ENCODE assay signal across 9 cellular contexts in the genomic region with DNA sequence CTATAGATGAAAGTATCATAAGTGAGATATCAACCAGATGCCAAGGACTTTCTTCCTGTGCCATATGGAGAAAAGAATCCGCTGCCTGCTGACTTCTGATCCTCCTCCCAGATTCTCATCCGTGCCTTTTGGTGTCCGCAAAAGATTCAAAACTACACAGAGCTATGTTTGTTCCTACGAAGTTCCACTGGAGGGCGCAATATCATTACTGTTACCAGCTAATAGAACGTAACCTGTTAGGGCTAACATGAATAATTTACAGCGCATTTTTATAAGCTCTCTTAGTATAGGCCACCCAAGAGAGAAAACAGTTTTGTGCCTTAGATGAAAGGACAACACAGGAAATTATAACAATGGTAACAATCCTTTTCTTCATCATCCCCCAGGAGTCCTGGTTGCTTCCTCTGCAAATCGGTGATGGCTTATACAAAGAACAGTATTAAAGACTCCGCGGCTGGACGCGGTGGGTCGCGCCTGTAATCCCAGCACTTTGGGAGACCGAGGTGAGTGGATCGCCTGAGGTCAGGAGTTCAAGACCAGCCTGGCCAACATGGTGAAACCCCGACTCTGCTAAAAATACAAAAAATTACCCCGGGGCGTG. TPM values are rescaled to one million over a fixed set of nuclear protein-coding genes. Genes with fewer than 3 reads are reported as not detected.
DNase-seq lines count a peak whose midpoint lies in the region; ATAC-seq, FAIRE-seq and TF ChIP-seq lines count a peak whose summit lies in the region.
"Had no signal": no experiment of that assay in that cellular context is flagged by ENCODE, and none has a peak within 500 bp of the region (broad histone marks: within the 10 kb centered on the region; RNA-seq: fewer than 3 reads in every experiment).

No MANE protein-coding gene starts in this region.

- no peak overlapping the region for H3K9ac ChIP-seq in HCT116 (ENCODE audit: low read length)

- no peaks in the 10 kb centered on the region for H3K79me2 ChIP-seq in HCT116 (ENCODE audit: insufficient read depth, low read length)

- peak overlapping the region; percentile 61 for H2AFZ ChIP-seq in HCT116 (ENCODE audit: low read depth, low read length, poor library complexity, severe bottlenecking)

- WGBS in small intestine, 3 donors: 35 to 51% (median 42%) methylated on average over 19 of the region's 19 CpGs

- peak; percentile 84 for TF ChIP-seq RAD21 in HCT116 (IDR thresholded peaks at IDR 0.05; ENCODE audit: low read depth)

- intact Hi-C loops in HCT116 (cut with micrococcal nuclease): loop anchor here (1.0 to 2.0 kb wide), 2 partner anchors 162 to 619 kb away; no protein-coding TSS in a partner anchor

- TF ChIP-seq CTCF in HCT116 (IDR thresholded peaks at IDR 0.05 in 2 of 3, conservative IDR thresholded peaks at IDR 0.05 in 1 of 3; ENCODE audit: borderline replicate concordance in 1 of 3, insufficient read depth in 1 of 3, low read depth in 2 of 3, low read length in 2 of 3) (peak; percentile 43 to 63 (median 50); a peak in 5 of 6 replicates), foreskin fibroblast (IDR thresholded peaks at IDR 0.05; ENCODE audit: low read depth, low read length) (peak; percentile 29)

- no peaks in the 10 kb centered on the region for H3K27me3 ChIP-seq in HCT116 (ENCODE audit: insufficient read depth, low read length)
- no peaks in the 10 kb centered on the region for H3K27me3 ChIP-seq in small intestine (ENCODE audit: control insufficient read depth in 2 of 2, insufficient read depth in 2 of 2, low read length in 2 of 2)

- CTCF ChIA-PET in HCT116 (lab: Charles Lee): interaction anchor here (0.7 to 1.5 kb wide), 6 partner anchors 13 to 620 kb away, joined by 3 to 7 read pairs (median 5); no protein-coding TSS in a partner anchor

- no peaks in the 10 kb centered on the region for H3K36me3 ChIP-seq in HCT116 (ENCODE audit: control insufficient read depth in 1 of 2, insufficient read depth in 2 of 2, low read length in 2 of 2)
- no peaks in the 10 kb centered on the region for H3K36me3 ChIP-seq in small intestine (ENCODE audit: control insufficient read depth in 2 of 2, insufficient read depth in 2 of 2, low read length in 2 of 2)

- peak overlapping the region; percentile 44; the same call in 1 of the 2 replicates for H3K4me2 ChIP-seq in HCT116 (ENCODE audit: low read length)

- DNase-seq in D341Med (ENCODE audit: low spot score): peak; percentile 40
- peak; percentile 36 for DNase-seq in HCT116 (ENCODE audit: low read depth, low spot score)
- DNase-seq in RKO (ENCODE audit: low spot score): peak; percentile 59
- peak; percentile 30 to 69 for DNase-seq in foreskin fibroblast
- peak; percentile 16 for DNase-seq in small intestine

- POLR2A ChIA-PET in HCT116 (lab: Charles Lee): interaction anchor here (1.6 kb wide), 1 partner anchor 620 kb away, joined by 4 read pairs; no protein-coding TSS in a partner anchor

- H3K4me1 ChIP-seq in HCT116 (ENCODE audit: control insufficient read depth in 1 of 2, insufficient read depth in 2 of 2, low read length in 2 of 2) (no peaks in the 10 kb centered on the region), small intestine (ENCODE audit: control insufficient read depth in 2 of 2, insufficient read depth in 1 of 2, low read depth in 1 of 2, low read length in 1 of 2) (no peaks in the 10 kb centered on the region)

- H3K4me3 ChIP-seq in HCT116 (replicated peaks in 1 of 2; ENCODE audit: low read depth in 1 of 2, low read length in 2 of 2): no peak overlapping the region
- H3K4me3 ChIP-seq in foreskin fibroblast (ENCODE audit: low read depth in 1 of 2, low read length in 2 of 2): no peak overlapping the region
- no peak overlapping the region for H3K4me3 ChIP-seq in small intestine (ENCODE audit: low read depth in 1 of 2, low read length in 2 of 2)

- H3K9me2 ChIP-seq in HCT116 (ENCODE audit: insufficient read depth): no peaks in the 10 kb centered on the region

- no TSS peak for BruUV-seq in HCT116 (replicated peaks; lab: Mats Ljungman, UMichigan)

- H3K27ac ChIP-seq in HCT116 (ENCODE audit: low read depth, low read length): no peak overlapping the region
- no peak overlapping the region for H3K27ac ChIP-seq in small intestine (ENCODE audit: low read depth in 1 of 2, low read length in 1 of 2)

- H3K9me3 ChIP-seq in HCT116 (ENCODE audit: control insufficient read depth in 1 of 2, insufficient read depth in 1 of 2, low read depth in 1 of 2, low read length in 2 of 2) (no peaks in the 10 kb centered on the region), small intestine (ENCODE audit: control insufficient read depth, low read depth) (no peaks in the 10 kb centered on the region)

- H4K20me1 ChIP-seq in HCT116 (ENCODE audit: insufficient read depth): no peaks in the 10 kb centered on the region

- no peak for TF ChIP-seq POLR2A in HCT116 (IDR thresholded peaks at IDR 0.05; ENCODE audit: borderline replicate concordance, extremely low read depth, insufficient read depth, insufficient read length)

- RAD21 ChIA-PET in HCT116 (lab: Charles Lee; ENCODE audit: low non-redundant PET in 1 of 2, low total read pairs in 2 of 2, uncharacterized antibody in 2 of 2, unreplicated experiment in 2 of 2): interaction anchor here in 1 of 2 experiments (1.1 kb wide), 1 partner anchor 620 kb away, joined by 4 read pairs; no protein-coding TSS in a partner anchor

- ATAC-seq in HCT116 (peak; percentile 84), HG03095 (IDR thresholded peaks at IDR 0.05; ENCODE audit: unreplicated experiment) (no peak), GM21447 (IDR thresholded peaks at IDR 0.05; ENCODE audit: unreplicated experiment) (no peak), HG03139 (IDR thresholded peaks at IDR 0.05; ENCODE audit: unreplicated experiment) (no peak)

- no peak for FAIRE-seq in small intestine (lab: Jason Lieb, UNC)

TF ChIP-seq in HCT116, 20 proteins besides CTCF, POLR2A, EP300 and RAD21 (continues in another document):
- TF ChIP-seq EZH2phosphoT487 (IDR thresholded peaks at IDR 0.05; ENCODE audit: borderline replicate concordance): no peak
- TF ChIP-seq, protein P1, sequence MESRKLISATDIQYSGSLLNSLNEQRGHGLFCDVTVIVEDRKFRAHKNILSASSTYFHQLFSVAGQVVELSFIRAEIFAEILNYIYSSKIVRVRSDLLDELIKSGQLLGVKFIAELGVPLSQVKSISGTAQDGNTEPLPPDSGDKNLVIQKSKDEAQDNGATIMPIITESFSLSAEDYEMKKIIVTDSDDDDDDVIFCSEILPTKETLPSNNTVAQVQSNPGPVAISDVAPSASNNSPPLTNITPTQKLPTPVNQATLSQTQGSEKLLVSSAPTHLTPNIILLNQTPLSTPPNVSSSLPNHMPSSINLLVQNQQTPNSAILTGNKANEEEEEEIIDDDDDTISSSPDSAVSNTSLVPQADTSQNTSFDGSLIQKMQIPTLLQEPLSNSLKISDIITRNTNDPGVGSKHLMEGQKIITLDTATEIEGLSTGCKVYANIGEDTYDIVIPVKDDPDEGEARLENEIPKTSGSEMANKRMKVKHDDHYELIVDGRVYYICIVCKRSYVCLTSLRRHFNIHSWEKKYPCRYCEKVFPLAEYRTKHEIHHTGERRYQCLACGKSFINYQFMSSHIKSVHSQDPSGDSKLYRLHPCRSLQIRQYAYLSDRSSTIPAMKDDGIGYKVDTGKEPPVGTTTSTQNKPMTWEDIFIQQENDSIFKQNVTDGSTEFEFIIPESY (IDR thresholded peaks at IDR 0.05; ENCODE audit: extremely low read depth, insufficient replicate concordance, low read length): no peak
- TF ChIP-seq YY1 (IDR thresholded peaks at IDR 0.05; ENCODE audit: extremely low read depth, insufficient replicate concordance, low read depth, low read length): no peak
- no peak for TF ChIP-seq CBX3 (IDR thresholded peaks at IDR 0.05; ENCODE audit: low read depth)
- TF ChIP-seq SRF (IDR thresholded peaks at IDR 0.05; ENCODE audit: low read depth): no peak
- no peak for TF ChIP-seq EZH2 (IDR thresholded peaks at IDR 0.05)
- no peak for TF ChIP-seq ZFX (IDR thresholded peaks at IDR 0.05)
- no peak for TF ChIP-seq SP1 (IDR thresholded peaks at IDR 0.05; ENCODE audit: low read depth)
- TF ChIP-seq, protein P2, sequence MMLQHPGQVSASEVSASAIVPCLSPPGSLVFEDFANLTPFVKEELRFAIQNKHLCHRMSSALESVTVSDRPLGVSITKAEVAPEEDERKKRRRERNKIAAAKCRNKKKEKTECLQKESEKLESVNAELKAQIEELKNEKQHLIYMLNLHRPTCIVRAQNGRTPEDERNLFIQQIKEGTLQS (IDR thresholded peaks at IDR 0.05): no peak
- TF ChIP-seq TCF7L2 (IDR thresholded peaks at IDR 0.05; ENCODE audit: borderline replicate concordance, extremely low read depth, insufficient read depth, insufficient read length): no peak
- TF ChIP-seq, protein P3, sequence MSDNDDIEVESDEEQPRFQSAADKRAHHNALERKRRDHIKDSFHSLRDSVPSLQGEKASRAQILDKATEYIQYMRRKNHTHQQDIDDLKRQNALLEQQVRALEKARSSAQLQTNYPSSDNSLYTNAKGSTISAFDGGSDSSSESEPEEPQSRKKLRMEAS (IDR thresholded peaks at IDR 0.05): no peak
- no peak for TF ChIP-seq ELF1 (IDR thresholded peaks at IDR 0.05; ENCODE audit: borderline replicate concordance, low read depth)
- no peak for TF ChIP-seq SIN3A (IDR thresholded peaks at IDR 0.05; ENCODE audit: low read depth)
- TF ChIP-seq EGR1 (IDR thresholded peaks at IDR 0.05; ENCODE audit: low read depth): no peak
- TF ChIP-seq JUND (IDR thresholded peaks at IDR 0.05): no peak

RNA-seq across cellular contexts. Expression of a gene that starts 22.8 kb away (rescaled TPM):
- total RNA-seq in HCT116 (2021; ENCODE audit: unreplicated experiment): not detected
- polyA plus RNA-seq in HCT116 (2012): not detected in 2 replicates
- 1 to 10 TPM in 2 of 3 donors, under 1 TPM in 1; 0.27 to 3.4 (median 1.6) TPM for polyA plus RNA-seq in small intestine
- total RNA-seq: naive thymus-derived CD8-positive, alpha-beta T cell had no signal
- polyA plus RNA-seq: naive thymus-derived CD8-positive, alpha-beta T cell had no signal

RNA-seq across cellular contexts. Expression of a gene that starts 41.1 kb away (rescaled TPM):
- not detected for total RNA-seq in HCT116 (2021; ENCODE audit: unreplicated experiment)
- not detected in 2 replicates for polyA plus RNA-seq in HCT116 (2012)
- under 1 TPM in 1 of 3 donors, not detected in 2; 0.42 TPM for polyA plus RNA-seq in small intestine
- total RNA-seq: naive thymus-derived CD8-positive, alpha-beta T cell had no signal
- polyA plus RNA-seq: naive thymus-derived CD8-positive, alpha-beta T cell had no signal
